ENCODE assay signal across 2 cellular contexts in genomic region chr1:56833088-56833487, GRCh38.
TF ChIP-seq lines count a peak whose summit lies in the region.

No MANE protein-coding gene starts in this region.

TF ChIP-seq in endothelial cell of umbilical vein, 7 proteins besides CTCF, POLR2A, EP300 and RAD21:
- no peak for TF ChIP-seq MAX (IDR thresholded peaks at IDR 0.05; ENCODE audit: insufficient read depth, insufficient read length)
- TF ChIP-seq GATA2 (IDR thresholded peaks at IDR 0.05; ENCODE audit: insufficient read depth, insufficient read length, low read depth, low read length), result no peak
- no peak for TF ChIP-seq MYC (IDR thresholded peaks at IDR 0.05; ENCODE audit: low read depth, low read length)
- TF ChIP-seq EZH2 (IDR thresholded peaks at IDR 0.05; ENCODE audit: borderline replicate concordance, low read depth, low read length, severe bottlenecking), result no peak
- TF ChIP-seq JUN (IDR thresholded peaks at IDR 0.05; ENCODE audit: borderline replicate concordance, insufficient read depth, insufficient read length, low read depth), result no peak
- no peak for TF ChIP-seq FOS (IDR thresholded peaks at IDR 0.05; ENCODE audit: borderline replicate concordance, insufficient read depth, low read length)
- TF ChIP-seq POLR2AphosphoS5 (IDR thresholded peaks at IDR 0.05; ENCODE audit: insufficient read depth, low read depth, low read length), result no peak
TF ChIP-seq in endothelial cell of umbilical vein: peak in this region for 0.

TF ChIP-seq in liver, 16 proteins besides CTCF, POLR2A, EP300 and RAD21 (continued from another document):
- TF ChIP-seq REST (IDR thresholded peaks at IDR 0.05) (no peak), GABPA (IDR thresholded peaks at IDR 0.05 in 1 of 2, conservative IDR thresholded peaks at IDR 0.05 in 1 of 2) (no peak), HNF4A (conservative IDR thresholded peaks at IDR 0.05) (no peak), ZBTB33 (IDR thresholded peaks at IDR 0.05) (no peak), MAX (IDR thresholded peaks at IDR 0.05) (no peak), ATF3 (IDR thresholded peaks at IDR 0.05) (no peak), TAF1 (conservative IDR thresholded peaks at IDR 0.05) (no peak), HNF4G (IDR thresholded peaks at IDR 0.05) (no peak), JUND (IDR thresholded peaks at IDR 0.05) (no peak)
